ENCODE assay signal across 8 cellular contexts in genomic region chr7:134890246-134891240, GRCh38.
DNase-seq lines count a peak whose midpoint lies in the region; ATAC-seq, FAIRE-seq and TF ChIP-seq lines count a peak whose summit lies in the region.

No MANE protein-coding gene starts in this region.

- peaks cover 4 to 38% of the 10 kb centered on the region in 2 experiments; a peak in 3 of 4 replicates for H3K79me2 ChIP-seq in H1 (ENCODE audit: control insufficient read depth in 1 of 2, insufficient read depth in 2 of 2, low read length in 2 of 2)

- H3K18ac ChIP-seq in H1 (ENCODE audit: extremely low read depth, low read length) = no peak overlapping the region

- no peak for TF ChIP-seq RAD21 in H1 (IDR thresholded peaks at IDR 0.05 in 1 of 2, conservative IDR thresholded peaks at IDR 0.05 in 1 of 2; ENCODE audit: low read depth in 2 of 2, low read length in 2 of 2)

- H3K4ac ChIP-seq in H1 (replicated peaks; ENCODE audit: insufficient read length, low read depth, low read length) = no peak overlapping the region

- H2BK120ac ChIP-seq in H1 (replicated peaks; ENCODE audit: low read depth, low read length) = no peak overlapping the region

- ATAC-seq in GM18873 (IDR thresholded peaks at IDR 0.05; ENCODE audit: low FRiP score, unreplicated experiment) (no peak), GM21515 (IDR thresholded peaks at IDR 0.05; ENCODE audit: unreplicated experiment) (no peak)
- ATAC-seq in stimulated activated naive B cell treated with anti-CD40 and anti-IgM and Interleukin-4, amounts not matched to agents 10 μg/mL and 1 μg/mL and 100 μg/mL, for 72 hours (replicated peaks) = no peak

- H3K9me3 ChIP-seq in H1 (ENCODE audit: insufficient read depth in 2 of 2, low read depth in 1 of 2, low read length in 1 of 2) = no peaks in the 10 kb centered on the region
- no peaks in the 10 kb centered on the region for H3K9me3 ChIP-seq in small intestine (ENCODE audit: control insufficient read depth, low read depth)

- FAIRE-seq in H1 (lab: Jason Lieb, UNC) (no peak), small intestine (lab: Jason Lieb, UNC) (no peak)

- no peak overlapping the region for H3K56ac ChIP-seq in H1 (replicated peaks; ENCODE audit: insufficient read length, low read depth, low read length)

- TF ChIP-seq EP300 in H1 (IDR thresholded peaks at IDR 0.05; ENCODE audit: borderline replicate concordance in 1 of 2, low read depth in 2 of 2, low read length in 2 of 2) = no peak

- no peak overlapping the region for H2BK20ac ChIP-seq in H1 (ENCODE audit: low read length)

- H3K36me3 Mint-ChIP-seq in nephron (ENCODE audit: low read depth) = peaks cover 20% of the 10 kb centered on the region
- H3K36me3 Mint-ChIP-seq in stimulated activated naive B cell treated with anti-CD40 and anti-IgM and Interleukin-4, amounts not matched to agents 10 μg/mL and 1 μg/mL and 100 μg/mL, for 72 hours = no peaks in the 10 kb centered on the region

- peak overlapping the region; percentile 81 to 91 (median 90) for H3K4me3 Mint-ChIP-seq in nephron
- no peak overlapping the region for H3K4me3 Mint-ChIP-seq in stimulated activated naive B cell treated with anti-CD40 and anti-IgM and Interleukin-4, amounts not matched to agents 10 μg/mL and 1 μg/mL and 100 μg/mL, for 72 hours

- H3K9ac ChIP-seq in H1 (replicated peaks in 1 of 4; ENCODE audit: extremely low read depth in 1 of 4, low read depth in 3 of 4, low read length in 3 of 4) = no peak overlapping the region

- H3K4me3 ChIP-seq in H1 (ENCODE audit: extremely low read depth in 1 of 4, insufficient read depth in 2 of 4, low read depth in 3 of 4, low read length in 4 of 4) (peak overlapping the region; percentile 76 to 95 (median 80); a peak in 5 of 8 replicates), small intestine (ENCODE audit: low read depth in 1 of 2, low read length in 2 of 2) (no peak overlapping the region)

- peaks cover 0 to 1% (median 0%) of the 10 kb centered on the region in 4 experiments; a peak in 1 of 8 replicates for H3K36me3 ChIP-seq in H1 (ENCODE audit: control insufficient read depth in 2 of 4, insufficient read depth in 4 of 4, low read length in 3 of 4)
- no peaks in the 10 kb centered on the region for H3K36me3 ChIP-seq in small intestine (ENCODE audit: control insufficient read depth in 2 of 2, insufficient read depth in 2 of 2, low read length in 2 of 2)

- peaks cover 4% of the 10 kb centered on the region for H3K9me3 Mint-ChIP-seq in nephron
- H3K9me3 Mint-ChIP-seq in stimulated activated naive B cell treated with anti-CD40 and anti-IgM and Interleukin-4, amounts not matched to agents 10 μg/mL and 1 μg/mL and 100 μg/mL, for 72 hours = peaks cover 0 to 2% of the 10 kb centered on the region in 2 donors

- H3K4me1 ChIP-seq in H1 (replicated peaks in 1 of 4; ENCODE audit: control insufficient read depth in 3 of 4, insufficient read depth in 4 of 4, low read length in 3 of 4) (peaks cover 0 to 11% (median 6%) of the 10 kb centered on the region in 4 experiments; a peak in 5 of 7 replicates), small intestine (ENCODE audit: control insufficient read depth in 2 of 2, insufficient read depth in 1 of 2, low read depth in 1 of 2, low read length in 1 of 2) (no peaks in the 10 kb centered on the region)

- no peak overlapping the region for H4K91ac ChIP-seq in H1 (replicated peaks; ENCODE audit: insufficient read length, low read length)

- peak overlapping the region; percentile 18; the same call in 1 of the 2 replicates for H2AFZ ChIP-seq in H1 (ENCODE audit: low read length)

- TF ChIP-seq CTCF in H1 (IDR thresholded peaks at IDR 0.05; ENCODE audit: control extremely low read depth in 1 of 3, insufficient read depth in 1 of 3, low read depth in 1 of 3, low read length in 3 of 3) (no peak), nephron (IDR thresholded peaks at IDR 0.05; ENCODE audit: unreplicated experiment in 3 of 3) (no peak)

- peaks cover 4% of the 10 kb centered on the region for H3K79me1 ChIP-seq in H1 (ENCODE audit: low read depth, low read length)

- H3K27ac ChIP-seq in H1 (ENCODE audit: low read depth, low read length) (no peak overlapping the region), small intestine (ENCODE audit: low read depth in 1 of 2, low read length in 1 of 2) (peak overlapping the region in 1 of 2 donors; percentile 5)

- H3K4me1 Mint-ChIP-seq in nephron = peaks cover 74% of the 10 kb centered on the region
- H3K4me1 Mint-ChIP-seq in stimulated activated naive B cell treated with anti-CD40 and anti-IgM and Interleukin-4, amounts not matched to agents 10 μg/mL and 1 μg/mL and 100 μg/mL, for 72 hours = peaks cover 2 to 5% of the 10 kb centered on the region in 2 donors

- POLR2A ChIA-PET in H1 (lab: Charles Lee; ENCODE audit: partially characterized antibody) = interaction anchor here (0.7 to 2.6 kb wide), 7 partner anchors 9 to 242 kb away, joined by 3 to 7 read pairs (median 4); no protein-coding TSS in a partner anchor

- peaks cover 0 to 4% of the 10 kb centered on the region in 2 experiments for H4K20me1 ChIP-seq in H1 (replicated peaks in 1 of 2; ENCODE audit: control insufficient read depth in 1 of 2, insufficient read depth in 2 of 2, low read length in 2 of 2)

- TF ChIP-seq POLR2A in H1 (IDR thresholded peaks at IDR 0.05; ENCODE audit: control extremely low read depth in 1 of 2, low read depth in 2 of 2, low read length in 2 of 2) = no peak

- H3K27me3 ChIP-seq in H1 (replicated peaks in 1 of 4; ENCODE audit: control insufficient read depth in 3 of 4, extremely low read depth in 1 of 4, insufficient read depth in 3 of 4, low read length in 3 of 4) = no peaks in the 10 kb centered on the region
- peaks cover 0 to 6% of the 10 kb centered on the region in 2 donors for H3K27me3 ChIP-seq in small intestine (ENCODE audit: control insufficient read depth in 2 of 2, insufficient read depth in 2 of 2, low read length in 2 of 2)

- H3K14ac ChIP-seq in H1 (ENCODE audit: insufficient read length) = no peak overlapping the region

- H3K27me3 Mint-ChIP-seq in nephron (ENCODE audit: low read depth) = no peaks in the 10 kb centered on the region
- H3K27me3 Mint-ChIP-seq in stimulated activated naive B cell treated with anti-CD40 and anti-IgM and Interleukin-4, amounts not matched to agents 10 μg/mL and 1 μg/mL and 100 μg/mL, for 72 hours = peaks cover 30 to 33% of the 10 kb centered on the region in 2 donors

- H4K8ac ChIP-seq in H1 (ENCODE audit: extremely low read depth, insufficient read depth, low read length) = no peak overlapping the region

- peak overlapping the region; percentile 81 to 98 for H3K4me2 ChIP-seq in H1 (ENCODE audit: insufficient read depth in 1 of 2, low read depth in 2 of 2, low read length in 2 of 2)

- 91% methylated on average over 10 of the region's 10 CpGs; no CpG with 5 or more reads in 1 of the 2 experiments for WGBS in H1 (ENCODE audit: extremely low coverage in 1 of 2, insufficient coverage in 1 of 2, insufficient read length in 1 of 2, insufficient replicate concordance in 2 of 2, low coverage in 1 of 2, low lambda C conversion rate in 2 of 2, missing lambda C conversion rate in 1 of 2), 2 experiments
- 72 to 79% (median 76%) methylated on average over 10 of the region's 10 CpGs for WGBS in small intestine, 3 donors

- peak; percentile 14 for DNase-seq in AG08396 (ENCODE audit: low spot score)
- peak; percentile 79 for DNase-seq in NCI-H446 treated with DMSO at 0.1 percent for 48 hours (lab: John Stamatoyannopoulos, UW)
- no peak for DNase-seq in H1 (ENCODE audit: low read depth in 1 of 2, low spot score in 2 of 2)
- DNase-seq in small intestine = no peak
- no peak for DNase-seq in stimulated activated naive B cell treated with anti-CD40 and anti-IgM and Interleukin-4, amounts not matched to agents 10 μg/mL and 1 μg/mL and 100 μg/mL, for 72 hours

- peak overlapping the region; percentile 94 to 96 (median 95) for H3K27ac Mint-ChIP-seq in nephron
- H3K27ac Mint-ChIP-seq in stimulated activated naive B cell treated with anti-CD40 and anti-IgM and Interleukin-4, amounts not matched to agents 10 μg/mL and 1 μg/mL and 100 μg/mL, for 72 hours = no peak overlapping the region

- H2AK5ac ChIP-seq in H1 (ENCODE audit: low read depth, low read length) = no peak overlapping the region; the same call in 1 of the 2 replicates

- H2BK15ac ChIP-seq in H1 (ENCODE audit: low read length) = no peak overlapping the region

- peak overlapping the region; percentile 46; the same call in 1 of the 2 replicates for H2BK12ac ChIP-seq in H1 (ENCODE audit: low read depth, low read length)

- no peak overlapping the region for H3K23ac ChIP-seq in H1 (ENCODE audit: insufficient read length)

- no peak overlapping the region; the same call in 1 of the 2 replicates for H2BK5ac ChIP-seq in H1 (ENCODE audit: low read depth, low read length)

- H4K5ac ChIP-seq in H1 (ENCODE audit: insufficient read length, low read depth, low read length) = no peak overlapping the region

- peaks cover 3% of the 10 kb centered on the region; the same call in 1 of the 2 replicates for H3K23me2 ChIP-seq in H1 (ENCODE audit: low read depth, low read length)

- CTCF ChIA-PET in H1 (lab: Charles Lee; ENCODE audit: partially characterized antibody) = interaction anchor here (0.5 to 1.4 kb wide), 6 partner anchors 13 to 261 kb away, joined by 3 to 4 read pairs (median 3); no protein-coding TSS in a partner anchor

TF ChIP-seq in H1, 55 proteins besides CTCF, POLR2A, EP300 and RAD21 (continues in another document):
- TF ChIP-seq CHD2 (IDR thresholded peaks at IDR 0.05; ENCODE audit: low read length) = no peak
- no peak for TF ChIP-seq RFX5 (IDR thresholded peaks at IDR 0.05; ENCODE audit: borderline replicate concordance, low read depth, low read length)
- no peak for TF ChIP-seq CREB1 (IDR thresholded peaks at IDR 0.05)
- no peak for TF ChIP-seq TBP (IDR thresholded peaks at IDR 0.05; ENCODE audit: low read depth, low read length)
- TF ChIP-seq MAFK (IDR thresholded peaks at IDR 0.05; ENCODE audit: low read depth, low read length) = no peak
- TF ChIP-seq ASH2L (IDR thresholded peaks at IDR 0.05; ENCODE audit: low read length) = no peak
- no peak for TF ChIP-seq SAP30 (IDR thresholded peaks at IDR 0.05; ENCODE audit: insufficient read depth, insufficient replicate concordance, low read length)
- TF ChIP-seq ATF2 (IDR thresholded peaks at IDR 0.05; ENCODE audit: low read length) = no peak
- TF ChIP-seq JUN (IDR thresholded peaks at IDR 0.05; ENCODE audit: low read depth, low read length) = no peak
- no peak for TF ChIP-seq TEAD4 (IDR thresholded peaks at IDR 0.05; ENCODE audit: low read depth, low read length)
- no peak for TF ChIP-seq KDM5A (IDR thresholded peaks at IDR 0.05; ENCODE audit: low read length)

Comparison
In these comparisons a context has a peak if more than half of its experiments do, and no peak if none do; other contexts are left out.
1. DNase-seq: peak in AG08396 (single experiment) and NCI-H446 treated with DMSO at 0.1 percent for 48 hours (single experiment); none in H1 (0 of 2), small intestine (single experiment) and stimulated activated naive B cell treated with anti-CD40 and anti-IgM and Interleukin-4, amounts not matched to agents 10 μg/mL and 1 μg/mL and 100 μg/mL, for 72 hours (single experiment).
2. H3K4me3 ChIP-seq: peak in H1 (4 of 4); none in small intestine (0 of 2).
3. H3K4me3 Mint-ChIP-seq: peak in nephron (3 of 3); none in stimulated activated naive B cell treated with anti-CD40 and anti-IgM and Interleukin-4, amounts not matched to agents 10 μg/mL and 1 μg/mL and 100 μg/mL, for 72 hours (0 of 2).